In genomic region chr11:123580557-123581275, GRCh38 we compare ENCODE assay signal across 8 cellular contexts.
DNase-seq lines count a peak whose midpoint lies in the region; ATAC-seq and TF ChIP-seq lines count a peak whose summit lies in the region.

No MANE protein-coding gene starts in this region.

- peak; percentile 82 for ATAC-seq in GM21786 (IDR thresholded peaks at IDR 0.05; ENCODE audit: unreplicated experiment)

- H3K9me3 ChIP-seq in adrenal gland (replicated peaks in 1 of 3): no peaks in the 10 kb centered on the region

- no peaks in the 10 kb centered on the region for H3K36me3 ChIP-seq in adrenal gland (replicated peaks in 1 of 2)

- peak; percentile 97 for TF ChIP-seq CTCF in LNCAP (IDR thresholded peaks at IDR 0.05)
- TF ChIP-seq CTCF in adrenal gland (IDR thresholded peaks at IDR 0.05): peak; percentile 87 to 93 (median 88)

- no peak for TF ChIP-seq POLR2A in adrenal gland (IDR thresholded peaks at IDR 0.05)

- H3K27ac ChIP-seq in adrenal gland: peak overlapping the region in 3 of 5 donors; percentile 11 to 58 (median 48)

- no peaks in the 10 kb centered on the region for H3K27me3 ChIP-seq in adrenal gland

- H3K4me3 ChIP-seq in adrenal gland: no peak overlapping the region

- peaks cover 6 to 34% of the 10 kb centered on the region in 2 donors for H3K4me1 ChIP-seq in adrenal gland (replicated peaks in 1 of 2)

- DNase-seq in EL (peak; percentile 44), T-helper 1 cell (peak; percentile 27 to 59 (median 50)), adrenal gland (peak in 6 of 7 donors; percentile 64 to 81 (median 68)), iPS DF 4.7 (ENCODE audit: extremely low read depth, low spot score) (peak; percentile 60), GF-D8 (lab: John Stamatoyannopoulos, UW) (no peak)
- peak; percentile 75 for DNase-seq in stimulated activated CD4-positive, alpha-beta T cell treated with anti-CD3 and anti-CD28 coated beads, Interleukin-15, amount 100 ng/mL, for 24 hours

- 17 to 20% (median 20%) methylated on average over 23 to 25 of the region's 25 CpGs for WGBS in adrenal gland, 4 donors

- intact Hi-C loops in adrenal gland (cut with DNase I): loop anchor here (5.0 kb wide), 1 partner anchor 127 kb away; no protein-coding TSS in a partner anchor
